ENCODE assay signal across 10 cellular contexts in genomic region chr1:163068716-163069115, GRCh38. TPM values are rescaled to one million over a fixed set of nuclear protein-coding genes. Genes with fewer than 3 reads are reported as not detected.
DNase-seq lines count a peak whose midpoint lies in the region; ATAC-seq and TF ChIP-seq lines count a peak whose summit lies in the region.
"Had no signal": no experiment of that assay in that cellular context is flagged by ENCODE, and none has a peak within 500 bp of the region (broad histone marks: within the 10 kb centered on the region; RNA-seq: fewer than 3 reads in every experiment).

No MANE protein-coding gene starts in this region.

- in situ Hi-C loops in brain microvascular endothelial cell (cut with HindIII; ENCODE audit: low pct_ligation_motif_present, low sequenced_read_pairs): loop anchor here (25.0 kb wide), 2 partner anchors 181 to 244 kb away; partner anchors contain the start of gene NUF2

- CTCF ChIA-PET in HCT116 (lab: Charles Lee): interaction anchor here (0.8 to 2.0 kb wide), 4 partner anchors 106 to 247 kb away, joined by 3 to 12 read pairs (median 4); no protein-coding TSS in a partner anchor

- H3K36me3 ChIP-seq in HCT116 (ENCODE audit: control insufficient read depth in 1 of 2, insufficient read depth in 2 of 2, low read length in 2 of 2) (no peaks in the 10 kb centered on the region), brain microvascular endothelial cell (replicated peaks) (peaks cover 34% of the 10 kb centered on the region), skeletal muscle tissue (ENCODE audit: control insufficient read depth in 3 of 3, insufficient read depth in 3 of 3, low read length in 3 of 3) (no peaks in the 10 kb centered on the region)
- H3K36me3 ChIP-seq: prostate gland had no signal

- peak overlapping the region; percentile 57 for H3K4me2 ChIP-seq in HCT116 (ENCODE audit: low read length)

- TF ChIP-seq CTCF in HCT116 (IDR thresholded peaks at IDR 0.05 in 2 of 3, conservative IDR thresholded peaks at IDR 0.05 in 1 of 3; ENCODE audit: borderline replicate concordance in 1 of 3, insufficient read depth in 1 of 3, low read depth in 2 of 3, low read length in 2 of 3) (no peak), brain microvascular endothelial cell (IDR thresholded peaks at IDR 0.05; ENCODE audit: low read depth, low read length, missing control alignments) (no peak)

- no peak for ATAC-seq in HCT116
- ATAC-seq in GM19452 (IDR thresholded peaks at IDR 0.05; ENCODE audit: unreplicated experiment): no peak
- no peak for ATAC-seq in HG03354 (IDR thresholded peaks at IDR 0.05; ENCODE audit: poor library complexity, severe bottlenecking, unreplicated experiment)
- ATAC-seq in HG02588 (IDR thresholded peaks at IDR 0.05; ENCODE audit: unreplicated experiment): no peak
- ATAC-seq: activated T-cell treated with anti-CD3 and anti-CD28 coated beads, Interleukin-2, amount 50 U/mL, for 72 hours had no signal

- H3K9ac ChIP-seq in HCT116 (ENCODE audit: low read length) (no peak overlapping the region), skeletal muscle tissue (ENCODE audit: low read depth in 1 of 3, low read length in 3 of 3) (no peak overlapping the region)

- H3K27me3 ChIP-seq in HCT116 (ENCODE audit: insufficient read depth, low read length) (peaks cover 30% of the 10 kb centered on the region), brain microvascular endothelial cell (replicated peaks) (no peaks in the 10 kb centered on the region), skeletal muscle tissue (ENCODE audit: control insufficient read depth in 3 of 3, insufficient read depth in 3 of 3, low read length in 3 of 3) (peaks cover 0 to 6% (median 0%) of the 10 kb centered on the region in 3 donors)

- no TSS peak for BruUV-seq in HCT116 (replicated peaks; lab: Mats Ljungman, UMichigan)

- H2AFZ ChIP-seq in HCT116 (ENCODE audit: low read depth, low read length, poor library complexity, severe bottlenecking): no peak overlapping the region

- H3K27ac ChIP-seq in HCT116 (ENCODE audit: low read depth, low read length) (no peak overlapping the region), brain microvascular endothelial cell (peak overlapping the region; percentile 72), skeletal muscle tissue (ENCODE audit: low read depth, low read length) (no peak overlapping the region)

- RAD21 ChIA-PET in HCT116 (lab: Charles Lee; ENCODE audit: low non-redundant PET in 1 of 2, low total read pairs in 2 of 2, uncharacterized antibody in 2 of 2, unreplicated experiment in 2 of 2): interaction anchor here in 1 of 2 experiments (1.6 kb wide), 1 partner anchor 190 kb away, joined by 4 read pairs; no protein-coding TSS in a partner anchor

- no peaks in the 10 kb centered on the region for H3K9me2 ChIP-seq in HCT116 (ENCODE audit: insufficient read depth)

- H4K20me1 ChIP-seq in HCT116 (ENCODE audit: insufficient read depth): no peaks in the 10 kb centered on the region

- H3K4me3 ChIP-seq in HCT116 (replicated peaks in 1 of 2; ENCODE audit: low read depth in 1 of 2, low read length in 2 of 2) (no peak overlapping the region), brain microvascular endothelial cell (ENCODE audit: low read depth, low read length) (peak overlapping the region; percentile 62), skeletal muscle tissue (ENCODE audit: low read length in 3 of 3) (peak overlapping the region in 2 of 3 donors; percentile 11 to 30)

- no peak for TF ChIP-seq POLR2A in HCT116 (IDR thresholded peaks at IDR 0.05; ENCODE audit: borderline replicate concordance, extremely low read depth, insufficient read depth, insufficient read length)

- TF ChIP-seq RAD21 in HCT116 (IDR thresholded peaks at IDR 0.05; ENCODE audit: low read depth): no peak

- peaks cover 0 to 16% of the 10 kb centered on the region in 2 experiments; a peak in 3 of 4 replicates for H3K4me1 ChIP-seq in HCT116 (ENCODE audit: control insufficient read depth in 1 of 2, insufficient read depth in 2 of 2, low read length in 2 of 2)
- peaks cover 0 to 8% (median 4%) of the 10 kb centered on the region in 3 donors for H3K4me1 ChIP-seq in skeletal muscle tissue (ENCODE audit: control insufficient read depth in 3 of 3, insufficient read depth in 3 of 3, low read length in 3 of 3)
- H3K4me1 ChIP-seq: prostate gland had no signal

- no peaks in the 10 kb centered on the region for H3K79me2 ChIP-seq in HCT116 (ENCODE audit: insufficient read depth, low read length)

- intact Hi-C loops in HCT116 (cut with micrococcal nuclease): loop anchor here (1.0 kb wide), 1 partner anchor 190 kb away; no protein-coding TSS in a partner anchor

- POLR2A ChIA-PET in HCT116 (lab: Charles Lee): no interaction called here

- DNase-seq in HCT116 (ENCODE audit: low read depth, low spot score): no peak
- DNase-seq in brain microvascular endothelial cell: no peak
- DNase-seq in iris pigment epithelial cell (ENCODE audit: low read depth): peak; percentile 46
- DNase-seq in activated CD4-positive, CD25-positive, alpha-beta regulatory T cell treated with anti-CD3 and anti-CD28 coated beads, Interleukin-2, amount 50 U/mL, for 72 hours: no peak
- DNase-seq: activated T-cell treated with anti-CD3 and anti-CD28 coated beads, Interleukin-2, amount 50 U/mL, for 72 hours had no signal

- H3K9me3 ChIP-seq in HCT116 (ENCODE audit: control insufficient read depth in 1 of 2, insufficient read depth in 1 of 2, low read depth in 1 of 2, low read length in 2 of 2): no peaks in the 10 kb centered on the region
- H3K9me3 ChIP-seq in skeletal muscle tissue (ENCODE audit: control insufficient read depth in 3 of 3, low read length in 3 of 3): no peaks in the 10 kb centered on the region
- H3K9me3 ChIP-seq: prostate gland had no signal

TF ChIP-seq in HCT116, 20 proteins besides CTCF, POLR2A, EP300 and RAD21:
- TF ChIP-seq FOSL1 (IDR thresholded peaks at IDR 0.05; ENCODE audit: low read depth): no peak
- TF ChIP-seq EZH2 (IDR thresholded peaks at IDR 0.05): no peak
- no peak for TF ChIP-seq ELF1 (IDR thresholded peaks at IDR 0.05; ENCODE audit: borderline replicate concordance, low read depth)
- no peak for TF ChIP-seq TCF7L2 (IDR thresholded peaks at IDR 0.05; ENCODE audit: borderline replicate concordance, extremely low read depth, insufficient read depth, insufficient read length)
- TF ChIP-seq SRF (IDR thresholded peaks at IDR 0.05; ENCODE audit: low read depth): no peak
- TF ChIP-seq MAX (IDR thresholded peaks at IDR 0.05): no peak
- TF ChIP-seq ZFX (IDR thresholded peaks at IDR 0.05): no peak
- no peak for TF ChIP-seq CBX3 (IDR thresholded peaks at IDR 0.05; ENCODE audit: low read depth)

RNA-seq across cellular contexts. Expression of gene RGS4, which starts 0.4 kb away (rescaled TPM):
- total RNA-seq in HCT116 (2021; ENCODE audit: unreplicated experiment) (not detected), skeletal muscle tissue (3.7 TPM)
- polyA plus RNA-seq in HCT116 (2012): not detected in 2 replicates
- total RNA-seq: activated T-cell treated with anti-CD3 and anti-CD28 coated beads, Interleukin-2, amount 50 U/mL, for 72 hours had no signal

Comparison
In these comparisons a context has a peak if more than half of its experiments do, and no peak if none do; other contexts are left out.
1. H3K4me3 ChIP-seq: peak in brain microvascular endothelial cell (single experiment) and skeletal muscle tissue (2 of 3); none in HCT116 (0 of 2).